ENCODE assay signal across 22 cellular contexts in genomic region chr18:39942702-39943101, GRCh38.
DNase-seq lines count a peak whose midpoint lies in the region; ATAC-seq, FAIRE-seq and TF ChIP-seq lines count a peak whose summit lies in the region.
"Had no signal": no experiment of that assay in that cellular context is flagged by ENCODE, and none has a peak within 500 bp of the region (broad histone marks: within the 10 kb centered on the region; RNA-seq: fewer than 3 reads in every experiment).

No MANE protein-coding gene starts in this region.

- H3K9me3 ChIP-seq in keratinocyte (ENCODE audit: control insufficient read depth, low read depth, low read length): no peaks in the 10 kb centered on the region
- H3K9me3 ChIP-seq: BE2C had no signal

- TF ChIP-seq CTCF in keratinocyte (optimal IDR thresholded peaks at IDR 0.05 in 1 of 3, IDR thresholded peaks at IDR 0.05 in 1 of 3, conservative IDR thresholded peaks at IDR 0.05 in 1 of 3; ENCODE audit: extremely low read depth in 1 of 3, insufficient read depth in 2 of 3, low read length in 3 of 3): no peak

- no peak overlapping the region for H3K9ac ChIP-seq in keratinocyte (ENCODE audit: control insufficient read depth, extremely low read depth, insufficient read depth, low read length)

- H4K20me1 ChIP-seq in keratinocyte (ENCODE audit: control insufficient read depth, extremely low read depth, insufficient read depth, low read length): no peaks in the 10 kb centered on the region

- H3K4me3 ChIP-seq in keratinocyte (ENCODE audit: control insufficient read depth in 2 of 3, extremely low read depth in 1 of 3, insufficient read depth in 2 of 3, low read depth in 1 of 3, low read length in 3 of 3): no peak overlapping the region

- no peaks in the 10 kb centered on the region for H3K9me1 ChIP-seq in keratinocyte (ENCODE audit: control insufficient read depth, extremely low read depth, insufficient read depth, low read length)

- no peaks in the 10 kb centered on the region for H3K36me3 ChIP-seq in keratinocyte (ENCODE audit: control insufficient read depth in 2 of 2, extremely low read depth in 1 of 2, insufficient read depth in 2 of 2, low read length in 2 of 2)
- H3K36me3 ChIP-seq: BE2C had no signal

- H3K4me2 ChIP-seq in keratinocyte (ENCODE audit: control insufficient read depth, extremely low read depth, insufficient read depth, low read depth, low read length): no peak overlapping the region

- H3K79me2 ChIP-seq in keratinocyte (ENCODE audit: control insufficient read depth, insufficient read depth, low read length): no peaks in the 10 kb centered on the region

- no peak overlapping the region for H3K27ac ChIP-seq in keratinocyte (ENCODE audit: control insufficient read depth, insufficient read depth, low read length)

- H2AFZ ChIP-seq in keratinocyte (ENCODE audit: control insufficient read depth, low read length): peak overlapping the region; percentile 18

- peak; percentile 79 for FAIRE-seq in keratinocyte (lab: Jason Lieb, UNC)
- FAIRE-seq: HTR-8/SVneo had no signal

- dilution Hi-C loops in keratinocyte (cut with MboI; ENCODE audit: extremely low pct_ligation_motif_present, low sequenced_read_pairs): no loop called here

- H3K27me3 ChIP-seq in keratinocyte (ENCODE audit: control insufficient read depth, extremely low read depth, insufficient read depth, low read length): no peaks in the 10 kb centered on the region
- H3K27me3 ChIP-seq: BE2C had no signal

- peak; percentile 6 for DNase-seq in NCI-H2196 (lab: John Stamatoyannopoulos, UW; ENCODE audit: unreplicated experiment)
- no peak for DNase-seq in NCI-H2196 treated with DMSO at 0.1 percent for 48 hours (lab: John Stamatoyannopoulos, UW; ENCODE audit: unreplicated experiment)
- peak; percentile 7 for DNase-seq in RPMI7951 (ENCODE audit: low read depth)
- no peak for DNase-seq in keratinocyte (ENCODE audit: low read depth, low spot score)
- DNase-seq in pons (ENCODE audit: low spot score): no peak
- no peak for DNase-seq in HUDEP-2 (lab: John Stamatoyannopoulos, UW; ENCODE audit: unreplicated experiment in 76 of 76)
- DNase-seq in effector CD4-positive, alpha-beta T cell: no peak
- DNase-seq: 8988T; BE2C; CD4-positive, CD25-positive, alpha-beta regulatory T cell; COR-L47; DMS 273 treated with DMSO at 0.1 percent for 48 hours; DND-41; HCEC 1CT; NCI-H1105 treated with DMSO at 0.1 percent for 48 hours; NCI-H1694; NCI-H345; NCI-H526; SHP77 treated with DMSO at 0.1 percent for 48 hours had no signal

- H3K4me1 ChIP-seq in keratinocyte (ENCODE audit: control insufficient read depth, extremely low read depth, insufficient read depth, low read length): peaks cover 24% of the 10 kb centered on the region
- H3K4me1 ChIP-seq: BE2C had no signal

- ATAC-seq in HG02588 (IDR thresholded peaks at IDR 0.05; ENCODE audit: unreplicated experiment): no peak
- ATAC-seq: SK-N-SH treated with all-trans-retinoic acid at 6 μM for 48 hours had no signal

Comparison
In these comparisons a context has a peak if more than half of its experiments do, and no peak if none do; other contexts are left out.
1. DNase-seq: peak in NCI-H2196 (single experiment) and RPMI7951 (single experiment); none in NCI-H2196 treated with DMSO at 0.1 percent for 48 hours (single experiment), keratinocyte (single experiment), pons (single experiment), HUDEP-2 (0 of 76) and effector CD4-positive, alpha-beta T cell (single experiment).